17 cellular contexts compared by ENCODE assay signal in genomic region chr10:44416976-44417375, GRCh38. TPM values are rescaled to one million over a fixed set of nuclear protein-coding genes. Genes with fewer than 3 reads are reported as not detected.
DNase-seq lines count a peak whose midpoint lies in the region; ATAC-seq and TF ChIP-seq lines count a peak whose summit lies in the region.
"Had no signal": no experiment of that assay in that cellular context is flagged by ENCODE, and none has a peak within 500 bp of the region (broad histone marks: within the 10 kb centered on the region; RNA-seq: fewer than 3 reads in every experiment).

No MANE protein-coding gene starts in this region.

- H3K4me1 ChIP-seq in adipocyte (ENCODE audit: control insufficient read depth, insufficient read depth, low read length): peaks cover 15% of the 10 kb centered on the region
- H3K4me1 ChIP-seq in transverse colon: peaks cover 0 to 3% (median 0%) of the 10 kb centered on the region in 4 donors

- no peak for ATAC-seq in GM21515 (IDR thresholded peaks at IDR 0.05; ENCODE audit: unreplicated experiment)

- peaks cover 19% of the 10 kb centered on the region for H3K4me1 Mint-ChIP-seq in dendritic cell treated with granulocyte-macrophage colony-stimulating factor and Interleukin-4, amounts not matched to agents 40 ng/mL and 50 ng/mL, for 4 days (ENCODE audit: low read depth)
- H3K4me1 Mint-ChIP-seq: B cell had no signal

- peak overlapping the region; percentile 38 for H3K27ac Mint-ChIP-seq in dendritic cell treated with granulocyte-macrophage colony-stimulating factor and Interleukin-4, amounts not matched to agents 40 ng/mL and 50 ng/mL, for 4 days
- H3K27ac Mint-ChIP-seq: B cell; CD4-positive, alpha-beta memory T cell; H9 had no signal

- H3K27me3 ChIP-seq in adipocyte (replicated peaks; ENCODE audit: control insufficient read depth, insufficient read depth, low read length) (peaks cover 21% of the 10 kb centered on the region), transverse colon (no peaks in the 10 kb centered on the region)
- H3K27me3 ChIP-seq: MG63 had no signal

- peaks cover 10% of the 10 kb centered on the region for H3K9me3 Mint-ChIP-seq in dendritic cell treated with granulocyte-macrophage colony-stimulating factor and Interleukin-4, amounts not matched to agents 40 ng/mL and 50 ng/mL, for 4 days

- TF ChIP-seq CTCF in transverse colon (IDR thresholded peaks at IDR 0.05) (no peak), GM10266 (IDR thresholded peaks at IDR 0.05; ENCODE audit: control insufficient read depth, insufficient read depth, low read depth, missing control alignments) (no peak)

- intact Hi-C loops in dendritic cell treated with granulocyte-macrophage colony-stimulating factor and Interleukin-4, amounts not matched to agents 40 ng/mL and 50 ng/mL, for 4 days (cut with micrococcal nuclease): no loop called here
- intact Hi-C loops in transverse colon (cut with DNase I; ENCODE audit: low total_unique reads): no loop called here

- no peak for TF ChIP-seq POLR2A in transverse colon (IDR thresholded peaks at IDR 0.05)

- in situ Hi-C loops in transverse colon (cut with MboI; ENCODE audit: low pct_ligation_motif_present in 1 of 4, low pct_unique_long_range_greater_than_20kb in 1 of 4, low sequenced_read_pairs in 3 of 4): no loop called here

- H3K36me3 Mint-ChIP-seq in dendritic cell treated with granulocyte-macrophage colony-stimulating factor and Interleukin-4, amounts not matched to agents 40 ng/mL and 50 ng/mL, for 4 days (ENCODE audit: low read depth): no peaks in the 10 kb centered on the region
- H3K36me3 Mint-ChIP-seq: CD4-positive, alpha-beta memory T cell had no signal

- no peak for TF ChIP-seq EP300 in transverse colon (IDR thresholded peaks at IDR 0.05; ENCODE audit: low read depth)

- H3K36me3 ChIP-seq in adipocyte (ENCODE audit: control insufficient read depth, insufficient read depth, low read length, severe bottlenecking) (no peaks in the 10 kb centered on the region), transverse colon (no peaks in the 10 kb centered on the region)
- H3K36me3 ChIP-seq: MG63 had no signal

- H3K27ac ChIP-seq in transverse colon: peak overlapping the region in 3 of 4 donors; percentile 10 to 52 (median 46)
- H3K27ac ChIP-seq: KMS-11 had no signal

- H3K4me3 ChIP-seq in adipocyte (ENCODE audit: low read length) (no peak overlapping the region), transverse colon (no peak overlapping the region)
- H3K4me3 ChIP-seq: MG63 had no signal

- peaks cover 12% of the 10 kb centered on the region for H3K9me3 ChIP-seq in adipocyte (ENCODE audit: control insufficient read depth, low read length)
- no peaks in the 10 kb centered on the region for H3K9me3 ChIP-seq in transverse colon

- DNase-seq in adipocyte (ENCODE audit: low read depth) (no peak), medulla oblongata (ENCODE audit: extremely low spot score) (peak; percentile 9), transverse colon (no peak), GM10266 (ENCODE audit: extremely low spot score) (no peak)
- DNase-seq in activated CD4-positive, CD25-positive, alpha-beta regulatory T cell (lab: John Stamatoyannopoulos, UW): no peak
- DNase-seq: Calu3; CD4-positive, alpha-beta memory T cell; MG63; NCI-H1092; NCI-H2227 treated with DMSO at 0.1 percent for 48 hours; NCI-H524 treated with DMSO at 0.1 percent for 48 hours; SIG-M5 had no signal

- H3K9ac ChIP-seq in adipocyte (ENCODE audit: low read length): peak overlapping the region; percentile 40
- H3K9ac ChIP-seq: KMS-11 had no signal

- H3K4me3 Mint-ChIP-seq in dendritic cell treated with granulocyte-macrophage colony-stimulating factor and Interleukin-4, amounts not matched to agents 40 ng/mL and 50 ng/mL, for 4 days: no peak overlapping the region
- H3K4me3 Mint-ChIP-seq: B cell; CD4-positive, alpha-beta memory T cell; H9 had no signal

- WGBS in transverse colon (ENCODE audit: low coverage in 1 of 2), 2 donors: 58 to 60% methylated on average over 1 to 2 of the region's 2 CpGs

- peaks cover 9% of the 10 kb centered on the region for H3K27me3 Mint-ChIP-seq in dendritic cell treated with granulocyte-macrophage colony-stimulating factor and Interleukin-4, amounts not matched to agents 40 ng/mL and 50 ng/mL, for 4 days

RNA-seq across cellular contexts. Expression of gene CXCL12, which starts 32.1 kb away (rescaled TPM):
- 10 to 100 TPM in 3 of 4 donors, 1 to 10 TPM in 1; 6.8 to 19.5 (median 17.9) TPM for total RNA-seq in transverse colon
- total RNA-seq: B cell; Calu3; CD4-positive, alpha-beta memory T cell had no signal
